9 cellular contexts compared by ENCODE assay signal in the genomic region with DNA sequence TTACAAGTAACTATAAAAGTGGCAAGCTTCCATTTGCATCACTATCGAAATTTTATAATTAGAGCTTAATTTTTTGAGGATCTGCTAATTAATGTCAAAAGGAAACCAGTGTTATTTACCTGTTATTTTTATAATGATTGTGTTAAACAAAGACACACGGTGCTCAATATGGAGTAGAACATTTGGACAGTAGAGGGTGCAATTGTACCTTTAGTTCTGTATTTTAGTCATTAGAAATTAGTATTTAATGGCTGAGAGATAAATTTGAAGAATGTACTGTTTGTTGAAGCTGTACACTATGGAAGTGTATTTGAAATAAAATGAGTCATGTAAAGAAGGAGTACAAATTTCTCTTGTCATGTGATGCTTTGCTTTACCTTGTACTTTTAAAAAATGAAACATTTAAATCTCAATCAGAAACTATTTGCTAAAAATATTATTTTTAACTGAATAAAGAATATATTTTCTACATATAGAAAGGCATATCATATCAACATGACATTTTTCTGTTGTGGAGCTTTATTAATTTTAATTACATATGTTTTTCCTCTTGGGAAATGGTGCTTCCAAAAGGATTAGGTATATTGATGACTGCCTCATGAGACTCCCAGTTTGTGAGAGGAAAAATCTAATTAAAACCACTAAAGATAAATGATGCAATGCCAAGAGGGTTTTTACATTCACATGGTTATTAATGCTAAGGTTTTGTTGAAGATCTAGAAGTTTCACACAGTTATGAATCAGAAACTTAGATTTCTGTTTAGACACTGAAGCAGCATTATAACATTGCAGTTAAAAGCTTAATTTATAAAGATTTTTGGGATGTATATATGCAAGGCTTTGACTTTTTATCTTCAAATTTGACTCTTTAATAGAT. TPM values are rescaled to one million over a fixed set of nuclear protein-coding genes. Genes with fewer than 3 reads are reported as not detected.
DNase-seq lines count a peak whose midpoint lies in the region; ATAC-seq, FAIRE-seq and TF ChIP-seq lines count a peak whose summit lies in the region.
"Had no signal": no experiment of that assay in that cellular context is flagged by ENCODE, and none has a peak within 500 bp of the region (broad histone marks: within the 10 kb centered on the region; RNA-seq: fewer than 3 reads in every experiment).

No MANE protein-coding gene starts in this region.

- no peaks in the 10 kb centered on the region for H3K36me3 ChIP-seq in K562 (ENCODE audit: control insufficient read depth, insufficient read depth, low read length)
- no peaks in the 10 kb centered on the region for H3K36me3 ChIP-seq in left lung

- no peaks in the 10 kb centered on the region for H3K79me2 ChIP-seq in K562 (ENCODE audit: control insufficient read depth, insufficient read depth, low read length)

- ATAC-seq in K562 (no peak), left lung (peak; percentile 63), GM19328 (IDR thresholded peaks at IDR 0.05; ENCODE audit: unreplicated experiment) (no peak), GM19397 (IDR thresholded peaks at IDR 0.05; ENCODE audit: unreplicated experiment) (no peak), HG02884 (IDR thresholded peaks at IDR 0.05; ENCODE audit: unreplicated experiment) (no peak)

- TF ChIP-seq RAD21 in K562 (CRISPR knock-in tag; conservative IDR thresholded peaks at IDR 0.05 in 1 of 2, IDR thresholded peaks at IDR 0.05 in 1 of 2), result peak; percentile 19 to 57; a peak in 3 of 4 replicates

- H3K4me1 ChIP-seq in K562 (replicated peaks in 1 of 2; ENCODE audit: control insufficient read depth in 2 of 2, insufficient read depth in 2 of 2, low read length in 2 of 2) (no peaks in the 10 kb centered on the region), left lung (no peaks in the 10 kb centered on the region)

- no TSS peak for BruUV-seq in K562 (replicated peaks; lab: Mats Ljungman, UMichigan)

- POLR2A ChIA-PET in K562 (lab: Yijun Ruan, JAX), result no interaction called here

- no peak for TF ChIP-seq POLR2A in K562 (conservative IDR thresholded peaks at IDR 0.05)

- CTCF ChIA-PET in K562 (lab: Yijun Ruan, JAX; ENCODE audit: low intra/inter-chr PET ratio), result interaction anchor here (0.6 kb wide), 1 partner anchor 1152 kb away, joined by 4 read pairs; no protein-coding TSS in a partner anchor

- in situ Hi-C loops in K562 (cut with MboI), result no loop called here

- WGBS in K562 (ENCODE audit: insufficient coverage, low coverage, missing lambda C conversion rate), result 0% methylated on average over 2 of the region's 2 CpGs

- no peaks in the 10 kb centered on the region for H3K9me1 ChIP-seq in K562 (ENCODE audit: control insufficient read depth, insufficient read depth, low read length)

- no peaks in the 10 kb centered on the region for H4K20me1 ChIP-seq in K562 (replicated peaks; ENCODE audit: control insufficient read depth, insufficient read depth, low read length)

- H3K27me3 ChIP-seq in HL-60 (ENCODE audit: insufficient read depth, poor library complexity, severe bottlenecking) (peaks cover 9% of the 10 kb centered on the region), K562 (ENCODE audit: control insufficient read depth in 2 of 2, insufficient read depth in 2 of 2, low read length in 2 of 2) (no peaks in the 10 kb centered on the region), left lung (no peaks in the 10 kb centered on the region)

- no peak for TF ChIP-seq EP300 in K562 (IDR thresholded peaks at IDR 0.05; ENCODE audit: low read length)

- H3K4me3 ChIP-seq in AG10803 (ENCODE audit: low read length) (no peak overlapping the region), HL-60 (replicated peaks; ENCODE audit: insufficient read depth, low read length) (no peak overlapping the region), K562 (no peak overlapping the region), left lung (no peak overlapping the region)

- H3K9me3 ChIP-seq in K562 (replicated peaks; ENCODE audit: control insufficient read depth, insufficient read depth, low read depth, low read length) (no peaks in the 10 kb centered on the region), left lung (no peaks in the 10 kb centered on the region)

- no peak overlapping the region for H3K27ac ChIP-seq in HL-60 (replicated peaks)
- H3K27ac ChIP-seq in K562 (ENCODE audit: extremely low read depth, low read depth, low read length), result no peak overlapping the region
- H3K27ac ChIP-seq in left lung, result no peak overlapping the region

- peak; percentile 69 for TF ChIP-seq CTCF in AG10803 (conservative IDR thresholded peaks at IDR 0.05; ENCODE audit: low read length)
- peak; percentile 11 for TF ChIP-seq CTCF in HL-60 (IDR thresholded peaks at IDR 0.05; ENCODE audit: insufficient read depth, low read length)
- TF ChIP-seq CTCF in K562 (IDR thresholded peaks at IDR 0.05 in 2 of 3, conservative IDR thresholded peaks at IDR 0.05 in 1 of 3; ENCODE audit: insufficient read depth in 2 of 3, low read depth in 1 of 3, low read length in 3 of 3), result peak in 1 of 3 experiments; percentile 40; a peak in 2 of 6 replicates
- peak; percentile 44 to 47 for TF ChIP-seq CTCF in left lung (IDR thresholded peaks at IDR 0.05)

- H2AFZ ChIP-seq in K562 (ENCODE audit: low read depth, low read length), result no peak overlapping the region

- H3K9ac ChIP-seq in K562 (ENCODE audit: insufficient read depth in 1 of 2, low read depth in 2 of 2, low read length in 2 of 2), result no peak overlapping the region

- intact Hi-C loops in K562 (cut with micrococcal nuclease), result no loop called here
- intact Hi-C loops in left lung (cut with DNase I), result no loop called here

- no peak overlapping the region for H3K4me2 ChIP-seq in K562 (ENCODE audit: insufficient read depth, low read length)

- DNase-seq in AG10803 (ENCODE audit: low read depth) (peak; percentile 63), HL-60 (ENCODE audit: low read depth in 1 of 2, low spot score in 1 of 2) (no peak), K562 (ENCODE audit: extremely low read depth in 1 of 4, low spot score in 3 of 4) (peak in 1 of 4 experiments; percentile 7), left lung (no peak), iPS-NIHi7 (ENCODE audit: extremely low spot score) (no peak)
- DNase-seq: stimulated activated naive B cell treated with anti-CD40 and anti-IgM and Interleukin-4, amounts not matched to agents 10 μg/mL and 1 μg/mL and 100 μg/mL, for 72 hours had no signal

- FAIRE-seq in K562 (lab: Jason Lieb, UNC), result no peak

TF ChIP-seq in K562, 482 proteins besides CTCF, POLR2A, EP300 and RAD21:
- no peak for TF ChIP-seq SRSF3 (IDR thresholded peaks at IDR 0.05; ENCODE audit: insufficient read depth, low read length)
- TF ChIP-seq, protein P1, sequence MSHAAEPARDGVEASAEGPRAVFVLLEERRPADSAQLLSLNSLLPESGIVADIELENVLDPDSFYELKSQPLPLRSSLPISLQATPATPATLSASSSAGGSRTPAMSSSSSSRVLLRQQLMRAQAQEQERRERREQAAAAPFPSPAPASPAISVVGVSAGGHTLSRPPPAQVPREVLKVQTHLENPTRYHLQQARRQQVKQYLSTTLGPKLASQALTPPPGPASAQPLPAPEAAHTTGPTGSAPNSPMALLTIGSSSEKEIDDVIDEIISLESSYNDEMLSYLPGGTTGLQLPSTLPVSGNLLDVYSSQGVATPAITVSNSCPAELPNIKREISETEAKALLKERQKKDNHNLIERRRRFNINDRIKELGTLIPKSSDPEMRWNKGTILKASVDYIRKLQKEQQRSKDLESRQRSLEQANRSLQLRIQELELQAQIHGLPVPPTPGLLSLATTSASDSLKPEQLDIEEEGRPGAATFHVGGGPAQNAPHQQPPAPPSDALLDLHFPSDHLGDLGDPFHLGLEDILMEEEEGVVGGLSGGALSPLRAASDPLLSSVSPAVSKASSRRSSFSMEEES (CRISPR knock-in tag; IDR thresholded peaks at IDR 0.05), result peak; percentile 11; the same call in 1 of the 2 replicates

RNA-seq across cellular contexts. Expression of a gene that starts 10.4 kb away (rescaled TPM):
- total RNA-seq in K562 (2011; cell fraction: chromatin; rRNA removed; ENCODE audit: low replicate concordance), result not detected in 2 replicates
- total RNA-seq in K562 (2011; cell fraction: nucleolus; rRNA removed), result not detected in 2 replicates
- not detected in 2 replicates for total RNA-seq in K562 (2011; cell fraction: nucleoplasm; rRNA removed)
- total RNA-seq in K562 (2014; rRNA removed) (not detected in 2 replicates), K562 (2014; rRNA removed; fragmentation: Illumina TruSeq; extraction: Trizol) (not detected in 2 replicates), K562 (2015; rRNA removed; fragmentation: Illumina TruSeq; extraction: Trizol) (not detected in 2 replicates), K562 (2021) (0.07 and 0.22 TPM in 2 replicates), left lung (10 to 100 TPM; 22.9 to 29.0 TPM)
- polyA plus RNA-seq in K562 (2011; rRNA removed) (not detected in 2 replicates), K562 (2014; fragmentation: Illumina TruSeq; extraction: Trizol) (not detected in 2 replicates), K562 (2014; fragmentation: Nextera tagmentation; extraction: Ambion mirVana) (not detected), K562 (2014; rRNA removed) (not detected in 2 replicates)
- not detected in 2 replicates for polyA plus RNA-seq in K562 (2011; cell fraction: cytosol; rRNA removed)
- not detected in 2 replicates for polyA plus RNA-seq in K562 (2011; cell fraction: nucleus; rRNA removed)
- not detected in 2 replicates for polyA plus RNA-seq in K562 (2012)
- not detected in 2 replicates for polyA minus RNA-seq in K562 (2011; rRNA and poly(A)+ RNA removed)
- not detected in 2 replicates for polyA minus RNA-seq in K562 (2011; cell fraction: cytosol; rRNA and poly(A)+ RNA removed)
- polyA minus RNA-seq in K562 (2011; cell fraction: nucleus; rRNA and poly(A)+ RNA removed), result not detected in 2 replicates

Comparison
In these comparisons a context has a peak if more than half of its experiments do, and no peak if none do; other contexts are left out.
1. RNA of a gene that starts 10.4 kb away (total RNA-seq): 22.9 to 29.0 TPM in left lung; 0.07 to 0.22 TPM in K562; every median in the first group is over 10 times any median in the second.